9 cellular contexts compared by ENCODE assay signal in the genomic region with DNA sequence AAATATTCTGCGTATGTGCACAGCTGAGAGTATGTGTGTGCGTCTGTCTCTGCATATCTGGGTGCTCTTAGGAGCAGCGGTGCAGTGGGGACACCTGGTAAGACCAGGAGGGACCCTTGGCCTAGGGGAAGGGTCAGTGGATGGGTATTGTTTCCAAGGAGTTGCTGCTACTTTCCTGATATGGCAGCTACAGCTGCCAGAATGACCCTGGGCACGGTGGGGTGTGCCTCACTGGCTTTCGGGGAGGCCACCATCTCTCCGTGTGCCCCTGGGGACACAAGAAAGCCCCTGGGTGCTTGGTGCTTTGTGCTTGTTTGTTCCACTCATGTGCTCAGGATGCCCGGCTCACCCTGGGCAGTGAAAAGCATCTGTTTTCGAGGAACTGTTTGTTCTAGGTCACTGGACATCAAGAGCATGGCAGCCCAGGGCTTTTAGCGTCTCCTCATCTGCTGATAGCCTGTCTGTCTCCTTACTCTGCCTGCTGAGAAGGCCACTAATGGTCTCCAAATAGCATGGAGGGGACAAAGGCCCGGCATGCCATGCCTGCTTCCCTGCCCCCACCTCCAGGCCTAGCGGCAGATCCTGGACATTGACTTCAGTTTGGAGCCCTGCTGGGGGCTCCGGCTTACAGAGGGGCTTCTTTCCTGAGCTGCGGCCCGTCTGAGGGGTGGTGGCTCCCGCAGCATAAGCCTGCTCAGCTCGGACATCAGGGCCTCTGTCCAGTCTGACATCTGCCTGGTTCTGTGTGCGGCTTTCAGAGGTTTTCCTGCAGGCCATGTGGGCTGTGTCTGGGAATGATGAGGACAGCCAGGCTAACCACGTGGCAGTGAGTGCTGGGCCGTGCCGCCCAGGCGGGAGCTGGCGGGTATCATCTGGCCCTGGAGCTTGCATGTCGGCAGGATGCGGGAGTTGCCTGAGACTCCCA. TPM values are rescaled to one million over a fixed set of nuclear protein-coding genes. Genes with fewer than 3 reads are reported as not detected.
DNase-seq lines count a peak whose midpoint lies in the region; ATAC-seq, FAIRE-seq and TF ChIP-seq lines count a peak whose summit lies in the region.
"Had no signal": no experiment of that assay in that cellular context is flagged by ENCODE, and none has a peak within 500 bp of the region (broad histone marks: within the 10 kb centered on the region; RNA-seq: fewer than 3 reads in every experiment).

No MANE protein-coding gene starts in this region.

- H3K4me1 Mint-ChIP-seq in osteocyte (ENCODE audit: unreplicated experiment): peaks cover 47% of the 10 kb centered on the region

- H3K27ac Mint-ChIP-seq in osteocyte (ENCODE audit: unreplicated experiment): peak overlapping the region; percentile 65
- H3K27ac Mint-ChIP-seq: activated naive CD8-positive, alpha-beta T cell treated with anti-CD3 and anti-CD28 coated beads, Interleukin-2, amount 50 U/mL, for 24 hours had no signal

- peaks cover 0 to 26% (median 16%) of the 10 kb centered on the region in 9 donors for H3K4me1 ChIP-seq in heart right ventricle

- no peak for TF ChIP-seq POLR2A in erythroblast (IDR thresholded peaks at IDR 0.05; ENCODE audit: low read length)

- WGBS in heart right ventricle, 2 donors: 55 to 60% methylated on average over 24 of the region's 24 CpGs

- H3K36me3 ChIP-seq in heart right ventricle: peaks cover 0 to 70% (median 25%) of the 10 kb centered on the region in 9 donors

- H3K27me3 ChIP-seq in heart right ventricle: no peaks in the 10 kb centered on the region

- no peaks in the 10 kb centered on the region for H3K9me3 Mint-ChIP-seq in osteocyte (ENCODE audit: unreplicated experiment)
- H3K9me3 Mint-ChIP-seq: activated naive CD8-positive, alpha-beta T cell treated with anti-CD3 and anti-CD28 coated beads, Interleukin-2, amount 50 U/mL, for 24 hours had no signal

- DNase-seq in Ammon's horn (ENCODE audit: low spot score): peak; percentile 89
- DNase-seq in heart right ventricle: peak in 1 of 2 donors; percentile 47
- DNase-seq in osteocyte (ENCODE audit: extremely low spot score, unreplicated experiment): no peak
- DNase-seq in erythroblast (lab: John Stamatoyannopoulos, UW): no peak
- no peak for DNase-seq in HTR-8/SVneo (ENCODE audit: insufficient read length, low spot score)
- DNase-seq in SIG-M5 (lab: John Stamatoyannopoulos, UW): no peak
- DNase-seq: activated naive CD8-positive, alpha-beta T cell treated with anti-CD3 and anti-CD28 coated beads, Interleukin-2, amount 50 U/mL, for 24 hours had no signal

- ATAC-seq in heart right ventricle: peak; percentile 48 to 89 (median 79)
- no peak for ATAC-seq in HG02884 (IDR thresholded peaks at IDR 0.05; ENCODE audit: unreplicated experiment)
- ATAC-seq: activated naive CD8-positive, alpha-beta T cell treated with anti-CD3 and anti-CD28 coated beads, Interleukin-2, amount 50 U/mL, for 24 hours had no signal

- H3K4me3 Mint-ChIP-seq in osteocyte (ENCODE audit: unreplicated experiment): no peak overlapping the region
- H3K4me3 Mint-ChIP-seq: activated naive CD8-positive, alpha-beta T cell treated with anti-CD3 and anti-CD28 coated beads, Interleukin-2, amount 50 U/mL, for 24 hours had no signal

- H3K27ac ChIP-seq in angular gyrus (ENCODE audit: low read depth, low read length) (peak overlapping the region; percentile 24), heart right ventricle (peak overlapping the region in 4 of 10 donors; percentile 13 to 53 (median 47))

- intact Hi-C loops in heart right ventricle (cut with DNase I): no loop called here

- TF ChIP-seq CTCF in heart right ventricle (IDR thresholded peaks at IDR 0.05) (no peak), osteocyte (IDR thresholded peaks at IDR 0.05) (no peak)

- no peaks in the 10 kb centered on the region for H3K27me3 Mint-ChIP-seq in osteocyte (ENCODE audit: unreplicated experiment)
- H3K27me3 Mint-ChIP-seq: activated naive CD8-positive, alpha-beta T cell treated with anti-CD3 and anti-CD28 coated beads, Interleukin-2, amount 50 U/mL, for 24 hours had no signal

- no peak overlapping the region for H3K4me3 ChIP-seq in heart right ventricle

- H3K9me3 ChIP-seq in heart right ventricle: no peaks in the 10 kb centered on the region

- peaks cover 17% of the 10 kb centered on the region for H3K36me3 Mint-ChIP-seq in osteocyte (ENCODE audit: unreplicated experiment)

- no peak for FAIRE-seq in HTR-8/SVneo (lab: Jason Lieb, UNC)

RNA-seq across cellular contexts. Expression of gene PFKFB3, which starts 8.9 kb away (rescaled TPM):
- total RNA-seq in heart right ventricle (10 to 100 TPM in 9 of 10 donors, 1 to 10 TPM in 1; 7.6 to 77.3 (median 16.3) TPM), osteocyte (34.2 and 37.9 TPM in 2 replicates)
- polyA plus RNA-seq in heart right ventricle: 10 to 100 TPM in 1 of 2 donors, 1 to 10 TPM in 1; 5.5 to 10.6 TPM
